Comparison of ENCODE assay signal across 20 cellular contexts in the genomic region with DNA sequence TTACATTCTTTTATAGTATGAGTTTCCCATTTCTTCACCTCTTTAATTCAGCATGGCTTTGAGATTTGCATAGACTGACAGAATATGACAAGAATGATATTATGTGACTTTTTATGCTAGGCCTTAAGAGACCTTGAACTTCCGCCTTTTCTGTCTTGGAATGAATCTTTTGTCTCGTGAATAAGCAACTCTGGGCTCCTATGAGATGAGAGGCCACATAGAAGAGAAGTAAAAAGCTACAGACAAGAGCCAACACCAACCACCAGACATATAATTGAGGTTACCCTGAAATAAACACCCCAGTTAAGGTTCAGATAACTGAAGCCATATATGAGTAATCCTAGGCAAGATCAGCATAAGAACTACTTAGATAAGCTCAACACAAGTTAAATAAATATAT.
A peak's percentile ranks its signal among the peaks of the same experiment; 100 is the strongest.
DNase-seq lines count a peak whose midpoint lies in the region; ATAC-seq and TF ChIP-seq lines count a peak whose summit lies in the region.
"Had no signal": no experiment of that assay in that cellular context is flagged by ENCODE, and none has a peak within 500 bp of the region (broad histone marks: within the 10 kb centered on the region; RNA-seq: fewer than 3 reads in every experiment).

No MANE protein-coding gene starts in this region.

- CTCF ChIA-PET in GM10248 (lab: Yijun Ruan, JAX): no interaction called here

- POLR2A ChIA-PET in GM10248 (lab: Yijun Ruan, JAX): no interaction called here

- ATAC-seq in GM18502 (IDR thresholded peaks at IDR 0.05; ENCODE audit: poor library complexity, unreplicated experiment) (peak; percentile 62), GM18870 (IDR thresholded peaks at IDR 0.05; ENCODE audit: unreplicated experiment) (peak; percentile 79), HG02885 (IDR thresholded peaks at IDR 0.05; ENCODE audit: poor library complexity, unreplicated experiment) (peak; percentile 40), HG03565 (IDR thresholded peaks at IDR 0.05; ENCODE audit: unreplicated experiment) (peak; percentile 61), HG03039 (IDR thresholded peaks at IDR 0.05; ENCODE audit: unreplicated experiment) (no peak)
- ATAC-seq: A549, PC-3 had no signal

- DNase-seq in stimulated activated CD4-positive, alpha-beta T cell treated with anti-CD3 and anti-CD28 coated beads, Interleukin-4, amount 100 ng/mL, for 1 hour: no peak
- DNase-seq in NCI-H69 (lab: John Stamatoyannopoulos, UW): no peak
- DNase-seq in GM10248 (ENCODE audit: extremely low spot score): no peak
- DNase-seq: CD8-positive, alpha-beta memory T cell; DMS79 treated with DMSO at 0.1 percent for 48 hours; H9; NCI-H1436 treated with DMSO at 0.1 percent for 48 hours; NCI-H2029 treated with DMSO at 0.1 percent for 48 hours; NCI-H2171 treated with DMSO at 0.1 percent for 48 hours; NCI-H446 treated with DMSO at 0.1 percent for 48 hours; NCI-H748 treated with DMSO at 0.1 percent for 48 hours; PC-3; SJCRH30; T-helper 2 cell had no signal

- no peak for TF ChIP-seq CTCF in GM10248 (IDR thresholded peaks at IDR 0.05; ENCODE audit: control extremely low read depth, extremely low read depth, low read depth, missing control alignments)
